1 cellular context compared by ENCODE assay signal in genomic region chr3:101862453-101863165, GRCh38.
TF ChIP-seq lines count a peak whose summit lies in the region.

No MANE protein-coding gene starts in this region.

TF ChIP-seq in GM23338, 12 proteins besides CTCF, POLR2A, EP300 and RAD21:
- TF ChIP-seq ZNF462 (CRISPR knock-in tag; IDR thresholded peaks at IDR 0.05) (no peak), CREB1 (CRISPR knock-in tag; IDR thresholded peaks at IDR 0.05; ENCODE audit: low read depth) (no peak), ETS1 (IDR thresholded peaks at IDR 0.05) (no peak)
